ENCODE assay signal across 8 cellular contexts in the genomic region with DNA sequence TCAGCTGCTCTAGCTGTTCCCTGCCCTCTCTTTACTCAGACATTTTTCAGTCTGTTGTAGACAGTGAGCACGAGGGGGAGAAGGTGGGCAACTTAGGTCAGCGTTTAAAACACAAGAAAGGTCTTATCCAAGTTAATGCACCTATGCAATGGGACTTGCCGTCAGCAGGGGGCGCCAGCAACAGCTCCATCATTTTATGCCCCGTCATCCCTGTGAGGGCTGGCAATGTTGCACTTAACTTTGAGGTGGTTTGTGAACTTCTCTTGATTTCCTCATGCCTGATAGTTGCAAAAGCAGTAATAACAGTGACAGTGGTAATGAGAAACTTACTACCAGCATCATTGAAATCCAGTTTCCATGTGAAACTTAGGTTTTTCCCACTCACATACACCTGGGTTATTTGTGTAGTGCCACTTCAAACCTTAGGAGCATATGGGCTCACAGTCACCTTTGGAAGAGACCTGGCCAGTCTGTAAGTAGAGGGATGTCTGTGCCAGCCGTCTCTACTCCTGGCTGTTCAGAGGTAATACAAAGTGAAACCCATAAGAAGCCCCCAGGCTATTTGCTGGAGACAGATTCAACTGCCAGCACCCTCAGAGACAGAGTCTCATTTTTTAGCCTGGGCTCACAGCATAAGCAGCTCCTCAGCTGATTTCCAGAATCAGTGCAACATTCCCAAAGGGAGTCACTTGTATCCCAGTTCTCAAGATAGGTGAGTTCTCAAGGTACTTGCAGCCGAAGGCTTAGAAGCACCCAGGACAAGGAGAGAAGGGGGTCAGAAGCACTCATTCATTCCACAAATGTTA. TPM values are rescaled to one million over a fixed set of nuclear protein-coding genes. Genes with fewer than 3 reads are reported as not detected.
A peak's percentile ranks its signal among the peaks of the same experiment; 100 is the strongest.
DNase-seq lines count a peak whose midpoint lies in the region; ATAC-seq and TF ChIP-seq lines count a peak whose summit lies in the region.

No MANE protein-coding gene starts in this region.

- no peak for ATAC-seq in HG02884 (IDR thresholded peaks at IDR 0.05; ENCODE audit: unreplicated experiment)

- H3K4me1 ChIP-seq in HUES6 (ENCODE audit: control insufficient read depth, insufficient read depth, low read length) (peaks cover 11% of the 10 kb centered on the region), SJSA1 (replicated peaks) (peaks cover 37% of the 10 kb centered on the region), parathyroid adenoma (no peaks in the 10 kb centered on the region), transverse colon (peaks cover 0 to 23% (median 8%) of the 10 kb centered on the region in 4 donors)

- 28% methylated on average over 7 of the region's 7 CpGs; no CpG with 5 or more reads in 1 of the 2 donors for WGBS in transverse colon (ENCODE audit: low coverage in 1 of 2), 2 donors

- peak overlapping the region; percentile 49 for H3K9ac ChIP-seq in HUES6 (ENCODE audit: low read length)
- no peak overlapping the region for H3K9ac ChIP-seq in parathyroid adenoma

- H3K79me2 ChIP-seq in parathyroid adenoma: no peaks in the 10 kb centered on the region

- H3K9me3 ChIP-seq in HUES6 (ENCODE audit: control insufficient read depth, insufficient read depth, low read depth, low read length) (no peaks in the 10 kb centered on the region), SJSA1 (replicated peaks) (no peaks in the 10 kb centered on the region), parathyroid adenoma (ENCODE audit: control insufficient read depth, low read length) (no peaks in the 10 kb centered on the region), transverse colon (no peaks in the 10 kb centered on the region)

- H3K4me2 ChIP-seq in parathyroid adenoma (ENCODE audit: low read length): no peak overlapping the region

- DNase-seq in GM03348 (ENCODE audit: low spot score) (peak; percentile 83), SJSA1 (ENCODE audit: low read depth in 1 of 2, low spot score in 2 of 2) (peak; percentile 69 to 84), foreskin melanocyte (peak; percentile 60), transverse colon (peak; percentile 76)
- DNase-seq in activated gamma-delta T cell treated with anti-CD3 and anti-CD28 coated beads, Interleukin-2, amount 50 U/mL, for 16 hours (ENCODE audit: low read depth): peak; percentile 68

- in situ Hi-C loops in transverse colon (cut with MboI; ENCODE audit: low pct_ligation_motif_present in 1 of 4, low pct_unique_long_range_greater_than_20kb in 1 of 4, low sequenced_read_pairs in 3 of 4): loop anchor here (5.0 to 25.0 kb wide), 3 partner anchors 52 to 177 kb away; a partner anchor contains a TSS

- H3K4me3 ChIP-seq in HUES6 (ENCODE audit: low read depth, low read length) (no peak overlapping the region), SJSA1 (no peak overlapping the region), parathyroid adenoma (ENCODE audit: low read depth, low read length) (no peak overlapping the region), transverse colon (no peak overlapping the region)

- intact Hi-C loops in transverse colon (cut with DNase I; ENCODE audit: low total_unique reads): no loop called here

- H3K27me3 ChIP-seq in HUES6 (ENCODE audit: control insufficient read depth, insufficient read depth, low read length) (no peaks in the 10 kb centered on the region), SJSA1 (replicated peaks) (no peaks in the 10 kb centered on the region), parathyroid adenoma (ENCODE audit: control insufficient read depth, insufficient read depth, low read length) (no peaks in the 10 kb centered on the region), transverse colon (no peaks in the 10 kb centered on the region)

- no peak overlapping the region for H2AFZ ChIP-seq in parathyroid adenoma

- H3K36me3 ChIP-seq in HUES6 (ENCODE audit: control insufficient read depth, insufficient read depth, low read length) (peaks cover 72% of the 10 kb centered on the region), SJSA1 (peaks cover 70% of the 10 kb centered on the region), parathyroid adenoma (ENCODE audit: control insufficient read depth, insufficient read depth, low read length) (no peaks in the 10 kb centered on the region), transverse colon (peaks cover 0 to 20% (median 3%) of the 10 kb centered on the region in 4 donors)

- no peak for TF ChIP-seq EP300 in transverse colon (IDR thresholded peaks at IDR 0.05; ENCODE audit: low read depth)

- no peak for TF ChIP-seq POLR2A in transverse colon (IDR thresholded peaks at IDR 0.05)

- H3K27ac ChIP-seq in HUES6 (ENCODE audit: low read depth, low read length): peak overlapping the region; percentile 65
- H3K27ac ChIP-seq in SJSA1: peak overlapping the region; percentile 89
- no peak overlapping the region for H3K27ac ChIP-seq in parathyroid adenoma
- peak overlapping the region; percentile 39 to 72 (median 48) for H3K27ac ChIP-seq in transverse colon

- TF ChIP-seq CTCF in parathyroid adenoma (IDR thresholded peaks at IDR 0.05) (peak; percentile 85), transverse colon (IDR thresholded peaks at IDR 0.05) (peak; percentile 85 to 92 (median 88))

RNA-seq across cellular contexts. Expression of a gene that starts 44.8 kb away (rescaled TPM):
- total RNA-seq in SJSA1 (2014; rRNA removed; shearing (Covaris generic)): 700 and 729 TPM in 2 replicates
- total RNA-seq in transverse colon: 1,000 to 10,000 TPM in 1 of 4 donors, 100 to 1,000 TPM in 3; 516 to 1,015 (median 933) TPM

RNA-seq across cellular contexts. Expression of a gene that starts 46.1 kb away (rescaled TPM):
- 28.2 and 68.1 TPM in 2 replicates for total RNA-seq in SJSA1 (2014; rRNA removed; shearing (Covaris generic))
- 10 to 100 TPM; 38.4 to 86.0 (median 63.4) TPM for total RNA-seq in transverse colon
